Comparison of ENCODE assay signal across 7 cellular contexts in genomic region chr9:111630182-111631070, GRCh38. TPM values are rescaled to one million over a fixed set of nuclear protein-coding genes. Genes with fewer than 3 reads are reported as not detected.
DNase-seq lines count a peak whose midpoint lies in the region; ATAC-seq and TF ChIP-seq lines count a peak whose summit lies in the region.

No MANE protein-coding gene starts in this region.

- peak overlapping the region; percentile 96 for H2AFZ ChIP-seq in HCT116 (ENCODE audit: low read depth, low read length, poor library complexity, severe bottlenecking)
- H2AFZ ChIP-seq in neural progenitor cell (replicated peaks), result peak overlapping the region; percentile 95

- H3K9me3 ChIP-seq in HCT116 (ENCODE audit: control insufficient read depth in 1 of 2, insufficient read depth in 1 of 2, low read depth in 1 of 2, low read length in 2 of 2) (no peaks in the 10 kb centered on the region), neural progenitor cell (ENCODE audit: low read depth) (no peaks in the 10 kb centered on the region)

- intact Hi-C loops in HCT116 (cut with micrococcal nuclease), result loop anchor here (5.0 to 10.0 kb wide), 2 partner anchors 444 to 702 kb away; partner anchors contain the start of gene PTBP3

- peaks cover 24% of the 10 kb centered on the region for H3K4me1 Mint-ChIP-seq in endothelial cell (ENCODE audit: unreplicated experiment)
- peaks cover 25% of the 10 kb centered on the region for H3K4me1 Mint-ChIP-seq in neural progenitor cell

- RAD21 ChIA-PET in HCT116 (lab: Charles Lee; ENCODE audit: low non-redundant PET in 1 of 2, low total read pairs in 2 of 2, uncharacterized antibody in 2 of 2, unreplicated experiment in 2 of 2), result no interaction called here

- H3K4me3 ChIP-seq in HCT116 (replicated peaks in 1 of 2; ENCODE audit: low read depth in 1 of 2, low read length in 2 of 2), result peak overlapping the region; percentile 93
- peak overlapping the region; percentile 79 for H3K4me3 ChIP-seq in neural progenitor cell

- TSS peak; percentile 93 for BruUV-seq in HCT116 (replicated peaks; lab: Mats Ljungman, UMichigan)

- peak overlapping the region; percentile 65 for H3K9ac ChIP-seq in HCT116 (ENCODE audit: low read length)
- no peak overlapping the region for H3K9ac ChIP-seq in neural progenitor cell

- POLR2A ChIA-PET in HCT116 (lab: Charles Lee), result interaction anchor here (0.7 to 1.7 kb wide), 7 partner anchors 9 to 114 kb away, joined by 3 to 13 read pairs (median 3); no protein-coding TSS in a partner anchor

- H3K27ac ChIP-seq in HCT116 (ENCODE audit: low read depth, low read length) (peak overlapping the region; percentile 63), neural progenitor cell (no peak overlapping the region)

- no peak for TF ChIP-seq CTCF in HCT116 (IDR thresholded peaks at IDR 0.05 in 2 of 3, conservative IDR thresholded peaks at IDR 0.05 in 1 of 3; ENCODE audit: borderline replicate concordance in 1 of 3, insufficient read depth in 1 of 3, low read depth in 2 of 3, low read length in 2 of 3)
- TF ChIP-seq CTCF in endothelial cell (IDR thresholded peaks at IDR 0.05; ENCODE audit: unreplicated experiment), result no peak
- no peak for TF ChIP-seq CTCF in neural progenitor cell (IDR thresholded peaks at IDR 0.05)

- DNase-seq in HCT116 (ENCODE audit: low read depth, low spot score) (no peak), NCI-H226 (peak; percentile 5), endothelial cell (ENCODE audit: low spot score) (no peak), neural progenitor cell (ENCODE audit: low spot score) (no peak), ecto neural progenitor cell (ENCODE audit: low spot score) (no peak)
- DNase-seq in activated effector memory CD4-positive, alpha-beta T cell treated with anti-CD3 and anti-CD28 coated beads, Interleukin-2, amount 50 U/mL, for 16 hours, result no peak

- H3F3A ChIP-seq in neural progenitor cell (ENCODE audit: low read depth), result no peaks in the 10 kb centered on the region

- H3K27ac Mint-ChIP-seq in endothelial cell (ENCODE audit: unreplicated experiment) (peak overlapping the region; percentile 22), neural progenitor cell (peak overlapping the region; percentile 48)

- H3K36me3 Mint-ChIP-seq in endothelial cell (ENCODE audit: low read depth, unreplicated experiment), result peaks cover 4% of the 10 kb centered on the region
- peaks cover 15% of the 10 kb centered on the region for H3K36me3 Mint-ChIP-seq in neural progenitor cell

- peaks cover 12% of the 10 kb centered on the region for H3K27me3 Mint-ChIP-seq in endothelial cell (ENCODE audit: unreplicated experiment)
- H3K27me3 Mint-ChIP-seq in neural progenitor cell (ENCODE audit: insufficient read depth, low read depth), result peaks cover 6% of the 10 kb centered on the region

- H3K79me2 ChIP-seq in HCT116 (ENCODE audit: insufficient read depth, low read length) (peaks cover 41% of the 10 kb centered on the region), neural progenitor cell (ENCODE audit: low read depth) (peaks cover 41% of the 10 kb centered on the region)

- CTCF ChIA-PET in HCT116 (lab: Charles Lee), result interaction anchor here (0.9 to 1.1 kb wide), 2 partner anchors 9 to 32 kb away, joined by 5 to 8 read pairs; no protein-coding TSS in a partner anchor

- H3K4me2 ChIP-seq in HCT116 (ENCODE audit: low read length) (peak overlapping the region; percentile 75), neural progenitor cell (peak overlapping the region; percentile 85)

- 0 out of 4 replicates have a peak, but pooled peaks cover 0 to 6% of the 10 kb centered on the region in 2 experiments for H3K36me3 ChIP-seq in HCT116 (ENCODE audit: control insufficient read depth in 1 of 2, insufficient read depth in 2 of 2, low read length in 2 of 2)
- H3K36me3 ChIP-seq in neural progenitor cell, result no peaks in the 10 kb centered on the region

- no peak for TF ChIP-seq POLR2A in HCT116 (IDR thresholded peaks at IDR 0.05; ENCODE audit: borderline replicate concordance, extremely low read depth, insufficient read depth, insufficient read length)

- H3K27me3 ChIP-seq in HCT116 (ENCODE audit: insufficient read depth, low read length), result no peaks in the 10 kb centered on the region
- H3K27me3 ChIP-seq in neural progenitor cell, result no peaks in the 10 kb centered on the region

- peak overlapping the region; percentile 96 for H3K4me3 Mint-ChIP-seq in endothelial cell (ENCODE audit: unreplicated experiment)
- H3K4me3 Mint-ChIP-seq in neural progenitor cell, result peak overlapping the region; percentile 98

- H3K4me1 ChIP-seq in HCT116 (ENCODE audit: control insufficient read depth in 1 of 2, insufficient read depth in 2 of 2, low read length in 2 of 2) (peaks cover 2 to 17% of the 10 kb centered on the region in 2 experiments; a peak in 2 of 4 replicates), neural progenitor cell (peaks cover 13% of the 10 kb centered on the region)

- no peak for TF ChIP-seq RAD21 in HCT116 (IDR thresholded peaks at IDR 0.05; ENCODE audit: low read depth)

- ATAC-seq in GM18867 (IDR thresholded peaks at IDR 0.05; ENCODE audit: unreplicated experiment) (peak; percentile 27), HCT116 (peak; percentile 48)

- H4K20me1 ChIP-seq in HCT116 (ENCODE audit: insufficient read depth) (peaks cover 3% of the 10 kb centered on the region; the same call in 1 of the 2 replicates), neural progenitor cell (ENCODE audit: low read depth) (peaks cover 8% of the 10 kb centered on the region)

- H3K9me3 Mint-ChIP-seq in endothelial cell (ENCODE audit: unreplicated experiment) (no peaks in the 10 kb centered on the region), neural progenitor cell (peaks cover 3% of the 10 kb centered on the region)

- H3K9me2 ChIP-seq in HCT116 (ENCODE audit: insufficient read depth), result no peaks in the 10 kb centered on the region

TF ChIP-seq in HCT116, 20 proteins besides CTCF, POLR2A, EP300 and RAD21 (continues in another document):
- no peak for TF ChIP-seq EZH2phosphoT487 (IDR thresholded peaks at IDR 0.05; ENCODE audit: borderline replicate concordance)
- no peak for TF ChIP-seq FOSL1 (IDR thresholded peaks at IDR 0.05; ENCODE audit: low read depth)
- no peak for TF ChIP-seq CEBPB (IDR thresholded peaks at IDR 0.05; ENCODE audit: low read depth)
- TF ChIP-seq EZH2 (IDR thresholded peaks at IDR 0.05), result no peak
- no peak for TF ChIP-seq EGR1 (IDR thresholded peaks at IDR 0.05; ENCODE audit: low read depth)
- TF ChIP-seq ZFX (IDR thresholded peaks at IDR 0.05), result no peak
- TF ChIP-seq ELF1 (IDR thresholded peaks at IDR 0.05; ENCODE audit: borderline replicate concordance, low read depth), result no peak
- TF ChIP-seq ZBTB33 (IDR thresholded peaks at IDR 0.05; ENCODE audit: extremely low read depth, insufficient replicate concordance, low read length), result no peak
- no peak for TF ChIP-seq REST (IDR thresholded peaks at IDR 0.05; ENCODE audit: low read depth)
- no peak for TF ChIP-seq MAX (IDR thresholded peaks at IDR 0.05)

RNA-seq across cellular contexts. Expression of gene DNAJC25, which starts 0.7 kb away (rescaled TPM):
- 7.1 TPM for total RNA-seq in HCT116 (2021; ENCODE audit: unreplicated experiment)
- 2.4 and 3.2 TPM in 2 replicates for polyA plus RNA-seq in HCT116 (2012)
- total RNA-seq in endothelial cell (ENCODE audit: unreplicated experiment), result 3.9 TPM
- 7.7 and 10.1 TPM in 2 replicates for total RNA-seq in neural progenitor cell (ENCODE audit: low replicate concordance)

RNA-seq across cellular contexts. Expression of gene GNG10, which starts 31.0 kb away (rescaled TPM):
- total RNA-seq in HCT116 (2021; ENCODE audit: unreplicated experiment) (46.8 TPM), endothelial cell (ENCODE audit: unreplicated experiment) (60.4 TPM), neural progenitor cell (ENCODE audit: low replicate concordance) (84.6 and 128 TPM in 2 replicates)
- polyA plus RNA-seq in HCT116 (2012), result 21.7 and 22.9 TPM in 2 replicates

RNA-seq across cellular contexts. Expression of gene PTGR1, which starts 31.0 kb away (rescaled TPM):
- total RNA-seq in HCT116 (2021; ENCODE audit: unreplicated experiment) (53.9 TPM), endothelial cell (ENCODE audit: unreplicated experiment) (45.7 TPM), neural progenitor cell (ENCODE audit: low replicate concordance) (88.7 and 124 TPM in 2 replicates)
- polyA plus RNA-seq in HCT116 (2012), result 31.7 and 44.4 TPM in 2 replicates
